ENCODE assay signal across 21 cellular contexts in the genomic region with DNA sequence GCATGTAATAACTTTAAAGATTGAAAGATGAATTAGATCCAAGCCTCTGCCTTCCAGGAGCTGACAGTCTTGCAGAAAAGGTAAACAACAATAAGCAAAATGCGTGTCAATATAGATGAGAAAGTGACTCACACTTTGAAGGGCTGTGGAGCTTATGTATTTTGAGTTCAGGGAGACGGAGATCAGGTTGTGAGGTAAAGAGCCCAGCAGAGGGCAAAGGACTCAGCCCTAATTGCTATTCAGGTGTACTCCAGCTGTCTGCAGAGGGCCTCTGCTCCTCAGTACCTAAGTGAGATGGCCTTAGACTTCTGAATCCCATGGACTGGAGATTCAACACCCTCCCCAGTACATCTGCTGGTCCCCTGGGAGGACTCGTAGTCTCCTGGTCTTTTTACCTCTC. TPM values are rescaled to one million over a fixed set of nuclear protein-coding genes. Genes with fewer than 3 reads are reported as not detected.
DNase-seq lines count a peak whose midpoint lies in the region; TF ChIP-seq lines count a peak whose summit lies in the region.
"Had no signal": no experiment of that assay in that cellular context is flagged by ENCODE, and none has a peak within 500 bp of the region (broad histone marks: within the 10 kb centered on the region; RNA-seq: fewer than 3 reads in every experiment).

No MANE protein-coding gene starts in this region.

- TF ChIP-seq CTCF in glutamatergic neuron (IDR thresholded peaks at IDR 0.05; ENCODE audit: partially characterized antibody, unreplicated experiment) (no peak), tibial artery (IDR thresholded peaks at IDR 0.05) (no peak)

- intact Hi-C loops in tibial artery (cut with DNase I; ENCODE audit: low total_unique reads) = no loop called here

- no peaks in the 10 kb centered on the region for H3K36me3 Mint-ChIP-seq in glutamatergic neuron (ENCODE audit: unreplicated experiment)

- H3K4me1 Mint-ChIP-seq in glutamatergic neuron (ENCODE audit: low read depth, unreplicated experiment) = no peaks in the 10 kb centered on the region

- H3K4me1 ChIP-seq in tibial artery = peaks cover 0 to 18% (median 7%) of the 10 kb centered on the region in 4 donors
- H3K4me1 ChIP-seq: adrenal gland, foreskin keratinocyte had no signal

- no peaks in the 10 kb centered on the region for H3K36me3 ChIP-seq in H7 (replicated peaks; ENCODE audit: control insufficient read depth, insufficient read depth, low read length)
- no peaks in the 10 kb centered on the region for H3K36me3 ChIP-seq in SK-N-MC (ENCODE audit: insufficient read depth, low read length)
- no peaks in the 10 kb centered on the region for H3K36me3 ChIP-seq in tibial artery
- H3K36me3 ChIP-seq: adrenal gland had no signal

- H3K4me3 Mint-ChIP-seq in glutamatergic neuron (ENCODE audit: unreplicated experiment) = peak overlapping the region; percentile 58
- H3K4me3 Mint-ChIP-seq: activated CD4-positive, alpha-beta T cell treated with anti-CD3 and anti-CD28 coated beads, Interleukin-2, amount 10 ng/mL, durations not matched to agents 7 days and 5 days; CD4-positive, CD25-positive, alpha-beta regulatory T cell had no signal

- H3K27me3 ChIP-seq in H7 (ENCODE audit: control insufficient read depth, insufficient read depth, low read length) = no peaks in the 10 kb centered on the region
- no peaks in the 10 kb centered on the region for H3K27me3 ChIP-seq in tibial artery
- H3K27me3 ChIP-seq: adrenal gland had no signal

- H3K9me3 Mint-ChIP-seq in glutamatergic neuron (ENCODE audit: unreplicated experiment) = no peaks in the 10 kb centered on the region
- H3K9me3 Mint-ChIP-seq: activated CD4-positive, alpha-beta T cell treated with anti-CD3 and anti-CD28 coated beads, Interleukin-2, amount 10 ng/mL, durations not matched to agents 7 days and 5 days; CD4-positive, CD25-positive, alpha-beta regulatory T cell had no signal

- no peaks in the 10 kb centered on the region for H3K9me3 ChIP-seq in SK-N-MC (ENCODE audit: low read depth, low read length)
- no peaks in the 10 kb centered on the region for H3K9me3 ChIP-seq in tibial artery
- H3K9me3 ChIP-seq: adrenal gland had no signal

- no peak overlapping the region for H3K9ac ChIP-seq in SK-N-MC (ENCODE audit: insufficient read length)

- H3K4me3 ChIP-seq in H7 (ENCODE audit: insufficient read depth, low read depth, low read length) (no peak overlapping the region), SK-N-MC (no peak overlapping the region), tibial artery (no peak overlapping the region)
- H3K4me3 ChIP-seq: adrenal gland, lung had no signal

- H3K27ac Mint-ChIP-seq in glutamatergic neuron (ENCODE audit: unreplicated experiment) = no peak overlapping the region
- H3K27ac Mint-ChIP-seq: activated CD4-positive, alpha-beta T cell treated with anti-CD3 and anti-CD28 coated beads, Interleukin-2, amount 10 ng/mL, durations not matched to agents 7 days and 5 days; CD4-positive, CD25-positive, alpha-beta regulatory T cell had no signal

- peaks cover 2% of the 10 kb centered on the region for H3K27me3 Mint-ChIP-seq in glutamatergic neuron (ENCODE audit: unreplicated experiment)

- DNase-seq in H7 = peak; percentile 53
- DNase-seq in SK-N-MC (ENCODE audit: low read depth, low spot score) = no peak
- no peak for DNase-seq in glutamatergic neuron
- no peak for DNase-seq in tibial artery
- no peak for DNase-seq in NCI-H128 (lab: John Stamatoyannopoulos, UW; ENCODE audit: unreplicated experiment)
- DNase-seq in activated effector memory CD4-positive, alpha-beta T cell treated with anti-CD3 and anti-CD28 coated beads, Interleukin-2, amount 50 U/mL, for 16 hours = no peak
- no peak for DNase-seq in OCI-M1 (lab: John Stamatoyannopoulos, UW)
- DNase-seq: activated CD4-positive, alpha-beta T cell treated with anti-CD3 and anti-CD28 coated beads, Interleukin-2, amount 10 ng/mL, durations not matched to agents 7 days and 5 days; activated CD8-positive, alpha-beta memory T cell treated with anti-CD3 and anti-CD28 coated beads, Interleukin-2, amount 50 U/mL, for 4 hours; adrenal gland; CD4-positive, CD25-positive, alpha-beta regulatory T cell; dermis blood vessel endothelial cell; DMS153; foreskin keratinocyte; hypothalamus; NCI-H1436; NCI-H2171; NCI-H748 treated with DMSO at 0.1 percent for 48 hours; SHP77 treated with DMSO at 0.1 percent for 48 hours; T-helper 1 cell had no signal

- H3K27ac ChIP-seq in SK-N-MC (peak overlapping the region; percentile 55; the same call in 1 of the 2 replicates), tibial artery (peak overlapping the region; percentile 69 to 77)
- H3K27ac ChIP-seq: adrenal gland, foreskin keratinocyte had no signal

RNA-seq across cellular contexts. Expression of a gene that starts 22.9 kb away (rescaled TPM):
- total RNA-seq in H7 (2014; rRNA removed; shearing (Covaris generic)) = 20.5 and 21.5 TPM in 2 replicates
- 32.7 TPM for total RNA-seq in glutamatergic neuron (ENCODE audit: unreplicated experiment)

RNA-seq across cellular contexts. Expression of a gene that starts 34.6 kb away (rescaled TPM):
- total RNA-seq in H7 (2014; rRNA removed; shearing (Covaris generic)) = 3.0 and 4.5 TPM in 2 replicates
- 4.2 TPM for total RNA-seq in glutamatergic neuron (ENCODE audit: unreplicated experiment)
- total RNA-seq: activated CD4-positive, alpha-beta T cell treated with anti-CD3 and anti-CD28 coated beads, Interleukin-2, amount 10 ng/mL, durations not matched to agents 7 days and 5 days; CD4-positive, CD25-positive, alpha-beta regulatory T cell had no signal
